ENCODE assay signal across 2 cellular contexts in the genomic region with DNA sequence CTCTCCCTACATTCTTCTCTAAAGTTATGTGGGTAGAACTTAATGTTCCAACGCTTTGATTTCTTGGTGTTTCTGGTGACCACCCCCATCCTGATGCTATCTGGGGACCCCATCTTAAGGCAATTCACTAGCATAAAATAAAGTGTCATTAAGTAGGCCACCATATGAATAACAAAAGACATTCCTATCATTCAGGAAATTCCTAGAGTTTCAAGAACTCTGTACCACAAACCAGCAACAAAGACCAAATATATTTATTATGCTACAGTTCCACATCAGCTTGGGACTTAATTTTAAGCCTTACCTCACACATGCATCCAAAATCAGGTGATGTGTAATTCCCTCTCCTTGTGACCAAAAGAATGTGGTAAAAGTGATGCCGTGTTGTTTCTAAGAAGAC.
TF ChIP-seq lines count a peak whose summit lies in the region.

No MANE protein-coding gene starts in this region.

TF ChIP-seq in H1, 55 proteins besides CTCF, POLR2A, EP300 and RAD21:
- TF ChIP-seq HDAC2 (IDR thresholded peaks at IDR 0.05; ENCODE audit: borderline replicate concordance in 1 of 2, low read depth in 2 of 2, low read length in 2 of 2) (no peak), EGR1 (IDR thresholded peaks at IDR 0.05; ENCODE audit: borderline replicate concordance, low read depth, low read length) (no peak), CBX8 (IDR thresholded peaks at IDR 0.05; ENCODE audit: borderline replicate concordance, low read depth, low read length) (no peak), SP1 (IDR thresholded peaks at IDR 0.05; ENCODE audit: low read depth, low read length) (peak; percentile 41; the same call in 1 of the 2 replicates), POU5F1 (IDR thresholded peaks at IDR 0.05; ENCODE audit: low read depth, low read length) (0 out of 2 replicates have a peak, but pooled peaks have one; percentile 32), TEAD4 (IDR thresholded peaks at IDR 0.05; ENCODE audit: low read depth, low read length) (peak; percentile 85; the same call in 1 of the 2 replicates), CHD2 (IDR thresholded peaks at IDR 0.05; ENCODE audit: low read length) (no peak)

TF ChIP-seq in HepG2, 621 proteins besides CTCF, POLR2A, EP300 and RAD21 (continued from another document):
- TF ChIP-seq, protein P1, sequence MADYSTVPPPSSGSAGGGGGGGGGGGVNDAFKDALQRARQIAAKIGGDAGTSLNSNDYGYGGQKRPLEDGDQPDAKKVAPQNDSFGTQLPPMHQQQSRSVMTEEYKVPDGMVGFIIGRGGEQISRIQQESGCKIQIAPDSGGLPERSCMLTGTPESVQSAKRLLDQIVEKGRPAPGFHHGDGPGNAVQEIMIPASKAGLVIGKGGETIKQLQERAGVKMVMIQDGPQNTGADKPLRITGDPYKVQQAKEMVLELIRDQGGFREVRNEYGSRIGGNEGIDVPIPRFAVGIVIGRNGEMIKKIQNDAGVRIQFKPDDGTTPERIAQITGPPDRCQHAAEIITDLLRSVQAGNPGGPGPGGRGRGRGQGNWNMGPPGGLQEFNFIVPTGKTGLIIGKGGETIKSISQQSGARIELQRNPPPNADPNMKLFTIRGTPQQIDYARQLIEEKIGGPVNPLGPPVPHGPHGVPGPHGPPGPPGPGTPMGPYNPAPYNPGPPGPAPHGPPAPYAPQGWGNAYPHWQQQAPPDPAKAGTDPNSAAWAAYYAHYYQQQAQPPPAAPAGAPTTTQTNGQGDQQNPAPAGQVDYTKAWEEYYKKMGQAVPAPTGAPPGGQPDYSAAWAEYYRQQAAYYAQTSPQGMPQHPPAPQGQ (CRISPR knock-in tag; IDR thresholded peaks at IDR 0.05; ENCODE audit: borderline replicate concordance), result no peak
- TF ChIP-seq ATAD3A (CRISPR knock-in tag; IDR thresholded peaks at IDR 0.05) (no peak), ZNF670 (CRISPR knock-in tag; IDR thresholded peaks at IDR 0.05; ENCODE audit: borderline replicate concordance) (no peak), MAFK (conservative IDR thresholded peaks at IDR 0.05 in 1 of 2, IDR thresholded peaks at IDR 0.05 in 1 of 2; ENCODE audit: low read length in 2 of 2) (no peak), HOXA5 (CRISPR knock-in tag; IDR thresholded peaks at IDR 0.05) (no peak), ZBTB38 (CRISPR knock-in tag; IDR thresholded peaks at IDR 0.05) (no peak), CC2D1A (CRISPR knock-in tag; IDR thresholded peaks at IDR 0.05) (no peak)
